Comparison of ENCODE assay signal across 21 cellular contexts in the genomic region with DNA sequence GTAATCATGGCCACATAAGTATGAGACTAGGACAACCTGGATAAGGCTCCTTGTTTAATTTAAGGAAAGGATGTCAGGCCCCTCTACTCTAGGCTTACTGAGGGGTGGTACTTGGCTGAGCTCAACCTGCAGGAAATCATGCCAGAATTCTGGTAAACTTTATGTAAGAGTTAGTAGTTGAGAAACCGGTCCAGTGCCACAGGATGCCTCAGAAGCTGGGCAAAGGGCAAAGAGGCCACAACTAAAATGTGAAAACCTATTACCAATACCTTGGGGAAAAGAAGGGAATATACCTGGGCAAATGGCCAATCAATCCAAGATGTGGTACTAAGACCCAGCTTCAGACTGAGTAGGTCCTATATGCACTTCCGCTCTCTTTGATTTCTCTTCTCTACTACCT.
"Had no signal": no experiment of that assay in that cellular context is flagged by ENCODE, and none has a peak within 500 bp of the region (broad histone marks: within the 10 kb centered on the region; RNA-seq: fewer than 3 reads in every experiment).

No MANE protein-coding gene starts in this region.

- H3K27ac ChIP-seq: hepatocyte, ovary, skin epidermis, spleen, tibial nerve, vagina had no signal

- ATAC-seq: natural killer cell treated with Interleukin-12 subunit alpha and Interleukin-12 subunit beta and Interleukin-15 and Interleukin-18, amount 100 ng/mL, for 72 hours; sciatic nerve; stimulated activated memory B cell treated with anti-CD40 and anti-IgM and Interleukin-4, amounts not matched to agents 10 μg/mL and 1 μg/mL and 100 μg/mL, for 72 hours; stimulated activated naive CD8-positive, alpha-beta T cell treated with anti-CD3 and anti-CD28 coated beads, Interleukin-15, amount 100 ng/mL, for 72 hours had no signal

- H3K27ac Mint-ChIP-seq: mesothelial cell of epicardium; natural killer cell treated with Interleukin-12 subunit alpha and Interleukin-12 subunit beta and Interleukin-15 and Interleukin-18, amount 100 ng/mL, for 72 hours; progenitor cell of endocrine pancreas; stimulated activated memory B cell treated with anti-CD40 and anti-IgM and Interleukin-4, amounts not matched to agents 10 μg/mL and 1 μg/mL and 100 μg/mL, for 72 hours; type B pancreatic cell had no signal

- H3K4me3 ChIP-seq: heart right ventricle, hepatocyte, lung, ovary, right atrium auricular region, skin epidermis, spleen, tibial nerve, vagina had no signal

- H3K36me3 ChIP-seq: ovary had no signal

- H3K9me3 Mint-ChIP-seq: mesothelial cell of epicardium; naive B cell; natural killer cell treated with Interleukin-12 subunit alpha and Interleukin-12 subunit beta and Interleukin-15 and Interleukin-18, amount 100 ng/mL, for 72 hours; stimulated activated memory B cell treated with anti-CD40 and anti-IgM and Interleukin-4, amounts not matched to agents 10 μg/mL and 1 μg/mL and 100 μg/mL, for 72 hours; stimulated activated naive CD8-positive, alpha-beta T cell treated with anti-CD3 and anti-CD28 coated beads, Interleukin-15, amount 100 ng/mL, for 72 hours; type B pancreatic cell had no signal

- H3K4me3 Mint-ChIP-seq: mesothelial cell of epicardium; naive B cell; natural killer cell treated with Interleukin-12 subunit alpha and Interleukin-12 subunit beta and Interleukin-15 and Interleukin-18, amount 100 ng/mL, for 72 hours; stimulated activated memory B cell treated with anti-CD40 and anti-IgM and Interleukin-4, amounts not matched to agents 10 μg/mL and 1 μg/mL and 100 μg/mL, for 72 hours; stimulated activated naive CD8-positive, alpha-beta T cell treated with anti-CD3 and anti-CD28 coated beads, Interleukin-15, amount 100 ng/mL, for 72 hours; type B pancreatic cell had no signal

- DNase-seq: heart right ventricle; islet precursor cell; naive B cell; ovary; spleen; stimulated activated CD4-positive, alpha-beta T cell treated with anti-CD3 and anti-CD28 coated beads, Interleukin-4, amount 100 ng/mL, for 24 hours; stimulated activated naive CD4-positive, alpha-beta T cell treated with Interleukin-2 at 50 U/mL for 16 hours; stimulated activated naive CD8-positive, alpha-beta T cell treated with anti-CD3 and anti-CD28 coated beads, Interleukin-15, amount 100 ng/mL, for 72 hours; substantia nigra had no signal

- H3K27me3 ChIP-seq: heart right ventricle, hepatocyte, ovary, right atrium auricular region, spleen, tibial nerve, vagina had no signal

- H3K27me3 Mint-ChIP-seq: naive B cell; natural killer cell treated with Interleukin-12 subunit alpha and Interleukin-12 subunit beta and Interleukin-15 and Interleukin-18, amount 100 ng/mL, for 72 hours; progenitor cell of endocrine pancreas; stimulated activated memory B cell treated with anti-CD40 and anti-IgM and Interleukin-4, amounts not matched to agents 10 μg/mL and 1 μg/mL and 100 μg/mL, for 72 hours; stimulated activated naive CD8-positive, alpha-beta T cell treated with anti-CD3 and anti-CD28 coated beads, Interleukin-15, amount 100 ng/mL, for 72 hours; type B pancreatic cell had no signal

- H3K9me3 ChIP-seq: heart right ventricle, ovary, right atrium auricular region, spleen, tibial nerve, vagina had no signal

- H3K4me1 Mint-ChIP-seq: stimulated activated naive CD8-positive, alpha-beta T cell treated with anti-CD3 and anti-CD28 coated beads, Interleukin-15, amount 100 ng/mL, for 72 hours had no signal
